ENCODE assay signal across 10 cellular contexts in the genomic region with DNA sequence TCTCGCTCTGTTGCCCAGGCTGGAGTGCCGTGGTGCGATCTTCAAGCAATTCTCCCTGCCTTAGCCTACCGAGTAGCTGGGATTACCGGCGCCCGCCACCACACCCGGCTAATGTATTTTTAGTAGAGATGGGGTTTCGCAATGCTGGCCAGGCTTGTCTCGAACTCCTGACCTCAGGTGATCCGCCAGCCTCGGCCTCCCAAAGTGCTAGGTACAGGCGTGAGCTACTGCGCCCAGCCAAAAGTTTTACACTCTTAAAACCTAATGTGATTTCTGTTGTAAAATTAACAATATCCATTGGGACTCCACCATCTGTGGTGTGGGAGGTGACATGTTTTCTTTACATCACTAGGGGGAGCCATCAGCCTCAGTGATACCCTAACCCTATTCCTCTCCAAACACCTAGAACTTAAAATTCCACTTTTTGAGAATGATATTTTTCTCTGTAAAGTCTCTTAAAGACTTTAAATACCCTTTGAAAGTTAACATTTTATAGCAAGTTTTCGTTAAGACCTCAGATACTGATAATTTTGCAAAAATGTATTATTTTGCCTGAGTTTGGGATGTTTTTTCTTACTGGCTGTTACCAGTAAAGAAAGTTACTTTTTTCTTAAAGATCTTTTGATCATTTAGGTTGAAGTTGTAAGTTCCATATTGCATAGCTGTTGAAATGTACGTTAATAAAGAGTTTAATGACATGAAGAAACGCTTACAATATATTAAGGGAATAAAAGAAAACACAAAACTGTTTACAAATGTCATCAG. TPM values are rescaled to one million over a fixed set of nuclear protein-coding genes. Genes with fewer than 3 reads are reported as not detected.
DNase-seq lines count a peak whose midpoint lies in the region; ATAC-seq and TF ChIP-seq lines count a peak whose summit lies in the region.
"Had no signal": no experiment of that assay in that cellular context is flagged by ENCODE, and none has a peak within 500 bp of the region (broad histone marks: within the 10 kb centered on the region; RNA-seq: fewer than 3 reads in every experiment).

No MANE protein-coding gene starts in this region.

- H3K4me3 ChIP-seq in OCI-LY7 (ENCODE audit: low read depth, low read length, poor library complexity, severe bottlenecking) (no peak overlapping the region), breast epithelium (no peak overlapping the region), kidney epithelial cell (ENCODE audit: low read depth, low read length) (no peak overlapping the region)

- no peaks in the 10 kb centered on the region for H3K4me1 Mint-ChIP-seq in type B pancreatic cell (ENCODE audit: unreplicated experiment)

- CTCF ChIA-PET in OCI-LY7 (lab: Charles Lee; ENCODE audit: unreplicated experiment) = no interaction called here

- H3K36me3 Mint-ChIP-seq in type B pancreatic cell = no peaks in the 10 kb centered on the region

- H3K9me2 ChIP-seq in OCI-LY7 (ENCODE audit: insufficient read depth, low read length) = no peaks in the 10 kb centered on the region

- no peak overlapping the region for H3K4me3 Mint-ChIP-seq in type B pancreatic cell
- H3K4me3 Mint-ChIP-seq: dendritic cell treated with granulocyte-macrophage colony-stimulating factor and Interleukin-4, amounts not matched to agents 40 ng/mL and 50 ng/mL, for 4 days had no signal

- DNase-seq in activated CD4-positive, alpha-beta T cell treated with anti-CD3 and anti-CD28 coated beads for 48 hours = peak; percentile 32
- no peak for DNase-seq in activated CD4-positive, alpha-beta T cell treated with anti-CD3 and anti-CD28 coated beads, Interleukin-2, amount 50 U/mL, for 4 hours
- DNase-seq in OCI-LY7 (ENCODE audit: low spot score) (peak; percentile 60), breast epithelium (ENCODE audit: low spot score in 2 of 2) (no peak), kidney epithelial cell (ENCODE audit: low read depth) (no peak), type B pancreatic cell (ENCODE audit: extremely low spot score, unreplicated experiment) (no peak)

- POLR2A ChIA-PET in OCI-LY7 (lab: Charles Lee) = no interaction called here

- no peak overlapping the region for H3K4me2 ChIP-seq in OCI-LY7 (ENCODE audit: low read length)

- no peaks in the 10 kb centered on the region for H3K27me3 Mint-ChIP-seq in type B pancreatic cell
- H3K27me3 Mint-ChIP-seq: dendritic cell treated with granulocyte-macrophage colony-stimulating factor and Interleukin-4, amounts not matched to agents 40 ng/mL and 50 ng/mL, for 4 days had no signal

- H3K9me3 Mint-ChIP-seq in type B pancreatic cell = no peaks in the 10 kb centered on the region

- H3K27ac ChIP-seq in OCI-LY7 (ENCODE audit: low read depth, low read length, poor library complexity, severe bottlenecking) (no peak overlapping the region), breast epithelium (no peak overlapping the region)

- H2AFZ ChIP-seq in OCI-LY7 (ENCODE audit: low read length) = 0 out of 2 replicates have a peak overlapping the region, but pooled peaks have one; percentile 31

- H3K79me2 ChIP-seq in OCI-LY7 (ENCODE audit: insufficient read depth, low read depth, low read length) = no peaks in the 10 kb centered on the region

- H3K9me3 ChIP-seq in OCI-LY7 (ENCODE audit: low read length) = peaks cover 15% of the 10 kb centered on the region
- peaks cover 0 to 3% of the 10 kb centered on the region in 2 donors for H3K9me3 ChIP-seq in breast epithelium

- H4K20me1 ChIP-seq in OCI-LY7 (ENCODE audit: insufficient read depth, low read length) = no peaks in the 10 kb centered on the region

- H3K4me1 ChIP-seq in OCI-LY7 (ENCODE audit: insufficient read depth, low read length, poor library complexity, severe bottlenecking) (no peaks in the 10 kb centered on the region), breast epithelium (no peaks in the 10 kb centered on the region)

- intact Hi-C loops in OCI-LY7 (cut with micrococcal nuclease; ENCODE audit: unreplicated experiment) (loop anchor here (2.0 to 10.0 kb wide), 5 partner anchors 94 to 709 kb away; no protein-coding TSS in a partner anchor), breast epithelium (cut with DNase I; ENCODE audit: low total_unique reads) (no loop called here)

- ATAC-seq in HG02981 (IDR thresholded peaks at IDR 0.05; ENCODE audit: unreplicated experiment) (peak; percentile 54), GM18519 (IDR thresholded peaks at IDR 0.05; ENCODE audit: low FRiP score, unreplicated experiment) (no peak)

- no peaks in the 10 kb centered on the region for H3K36me3 ChIP-seq in OCI-LY7 (ENCODE audit: insufficient read depth, low read length)
- no peaks in the 10 kb centered on the region for H3K36me3 ChIP-seq in breast epithelium
- no peaks in the 10 kb centered on the region for H3K36me3 ChIP-seq in kidney epithelial cell (ENCODE audit: control insufficient read depth, insufficient read depth, low read length)

- H3K27me3 ChIP-seq in breast epithelium (no peaks in the 10 kb centered on the region), kidney epithelial cell (ENCODE audit: control insufficient read depth, insufficient read depth, low read length) (no peaks in the 10 kb centered on the region)

- no peak for TF ChIP-seq POLR2A in breast epithelium (IDR thresholded peaks at IDR 0.05)

- H3K27ac Mint-ChIP-seq in type B pancreatic cell = peak overlapping the region; percentile 75
- H3K27ac Mint-ChIP-seq: dendritic cell treated with granulocyte-macrophage colony-stimulating factor and Interleukin-4, amounts not matched to agents 40 ng/mL and 50 ng/mL, for 4 days had no signal

- no TSS peak for BruUV-seq in OCI-LY7 (replicated peaks; lab: Mats Ljungman, UMichigan)

- TF ChIP-seq CTCF in OCI-LY7 (conservative IDR thresholded peaks at IDR 0.05; ENCODE audit: low read length) (peak; percentile 94), breast epithelium (IDR thresholded peaks at IDR 0.05) (peak in 2 of 3 donors; percentile 29 to 41), kidney epithelial cell (IDR thresholded peaks at IDR 0.05; ENCODE audit: insufficient read depth, low read length, poor library complexity, severe bottlenecking) (peak; percentile 85), type B pancreatic cell (conservative IDR thresholded peaks at IDR 0.05) (peak; percentile 83)

RNA-seq across cellular contexts. Expression of a gene that starts 11.6 kb away (rescaled TPM):
- 3.2 and 3.6 TPM in 2 replicates for total RNA-seq in OCI-LY7 (2014; rRNA removed; shearing (Covaris generic))
- total RNA-seq in OCI-LY7 (2022) (3.1 and 3.7 TPM in 2 replicates), breast epithelium (10 to 100 TPM; 22.3 to 33.2 (median 23.5) TPM), kidney epithelial cell (23.5 and 25.5 TPM in 2 replicates), type B pancreatic cell (ENCODE audit: low replicate concordance) (34.9 and 37.9 TPM in 2 replicates)

RNA-seq across cellular contexts. Expression of a gene that starts 20.1 kb away (rescaled TPM):
- not detected in 2 replicates for total RNA-seq in OCI-LY7 (2014; rRNA removed; shearing (Covaris generic))
- total RNA-seq in OCI-LY7 (2022) (not detected in 2 replicates), breast epithelium (not detected), kidney epithelial cell (not detected in 2 replicates), type B pancreatic cell (ENCODE audit: low replicate concordance) (not detected in 2 replicates)
- total RNA-seq: temporal lobe had no signal

RNA-seq across cellular contexts. Expression of a gene that starts 27.9 kb away (rescaled TPM):
- total RNA-seq in OCI-LY7 (2014; rRNA removed; shearing (Covaris generic)) = 19.2 and 31.1 TPM in 2 replicates
- total RNA-seq in OCI-LY7 (2022) (73.6 and 90.9 TPM in 2 replicates), breast epithelium (10 to 100 TPM; 19.4 to 43.0 (median 21.6) TPM), kidney epithelial cell (15.9 and 21.3 TPM in 2 replicates), type B pancreatic cell (ENCODE audit: low replicate concordance) (7.4 TPM in 1 of 2 replicates, not detected in the other)

Comparison
In these comparisons a context has a peak if more than half of its experiments do, and no peak if none do; other contexts are left out.
1. DNase-seq: peak in activated CD4-positive, alpha-beta T cell treated with anti-CD3 and anti-CD28 coated beads for 48 hours (single experiment) and OCI-LY7 (single experiment); none in activated CD4-positive, alpha-beta T cell treated with anti-CD3 and anti-CD28 coated beads, Interleukin-2, amount 50 U/mL, for 4 hours (0 of 2), breast epithelium (0 of 2), kidney epithelial cell (single experiment) and type B pancreatic cell (single experiment).
2. CTCF ChIP-seq: peak in every context shown above with its lines; median percentile 94 in OCI-LY7; 85 in kidney epithelial cell; 83 in type B pancreatic cell; 35 in breast epithelium.